1 cellular context compared by ENCODE assay signal in the genomic region with DNA sequence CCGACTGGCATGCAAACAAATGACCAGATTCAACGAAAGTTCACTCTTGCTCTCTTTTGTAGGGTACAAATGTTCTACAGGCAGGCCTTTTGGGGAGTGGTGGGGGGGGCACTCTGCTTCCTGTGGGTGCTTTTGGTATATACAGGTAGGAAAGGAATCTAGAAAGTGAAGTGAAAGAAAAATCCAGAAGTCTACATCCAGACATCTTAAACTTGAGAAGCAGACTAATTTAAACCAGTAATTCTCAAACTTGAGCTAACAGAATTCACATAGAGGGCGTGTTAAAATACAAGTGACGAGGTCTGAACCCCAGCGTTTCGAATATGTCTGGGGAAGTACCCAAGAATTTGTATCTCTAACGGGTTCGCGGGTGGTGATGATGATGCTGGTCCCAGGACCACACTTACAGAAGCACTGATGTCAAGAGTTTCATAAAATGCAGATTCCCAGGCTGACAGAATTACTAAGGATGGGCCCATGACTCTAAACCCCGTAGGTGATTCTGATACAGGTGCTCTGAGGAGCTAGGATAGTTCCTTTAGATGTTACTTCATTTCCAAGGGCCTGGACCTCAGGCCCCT.
TF ChIP-seq lines count a peak whose summit lies in the region.

No MANE protein-coding gene starts in this region.

TF ChIP-seq in GM12878, 131 proteins besides CTCF, POLR2A, EP300 and RAD21:
- TF ChIP-seq ZNF687 (IDR thresholded peaks at IDR 0.05) (no peak), MYB (IDR thresholded peaks at IDR 0.05; ENCODE audit: borderline replicate concordance, low read depth, low read length) (no peak), CREB1 (IDR thresholded peaks at IDR 0.05; ENCODE audit: low read depth) (no peak), ZNF622 (IDR thresholded peaks at IDR 0.05) (no peak), E2F8 (IDR thresholded peaks at IDR 0.05; ENCODE audit: low read depth, partially characterized antibody) (no peak), ZNF24 (IDR thresholded peaks at IDR 0.05) (no peak), RB1 (IDR thresholded peaks at IDR 0.05; ENCODE audit: borderline replicate concordance) (no peak), ZBTB11 (CRISPR knock-in tag; IDR thresholded peaks at IDR 0.05) (no peak), MEF2A (IDR thresholded peaks at IDR 0.05; ENCODE audit: insufficient read depth, low read depth, low read length) (no peak)
- TF ChIP-seq, protein P1, sequence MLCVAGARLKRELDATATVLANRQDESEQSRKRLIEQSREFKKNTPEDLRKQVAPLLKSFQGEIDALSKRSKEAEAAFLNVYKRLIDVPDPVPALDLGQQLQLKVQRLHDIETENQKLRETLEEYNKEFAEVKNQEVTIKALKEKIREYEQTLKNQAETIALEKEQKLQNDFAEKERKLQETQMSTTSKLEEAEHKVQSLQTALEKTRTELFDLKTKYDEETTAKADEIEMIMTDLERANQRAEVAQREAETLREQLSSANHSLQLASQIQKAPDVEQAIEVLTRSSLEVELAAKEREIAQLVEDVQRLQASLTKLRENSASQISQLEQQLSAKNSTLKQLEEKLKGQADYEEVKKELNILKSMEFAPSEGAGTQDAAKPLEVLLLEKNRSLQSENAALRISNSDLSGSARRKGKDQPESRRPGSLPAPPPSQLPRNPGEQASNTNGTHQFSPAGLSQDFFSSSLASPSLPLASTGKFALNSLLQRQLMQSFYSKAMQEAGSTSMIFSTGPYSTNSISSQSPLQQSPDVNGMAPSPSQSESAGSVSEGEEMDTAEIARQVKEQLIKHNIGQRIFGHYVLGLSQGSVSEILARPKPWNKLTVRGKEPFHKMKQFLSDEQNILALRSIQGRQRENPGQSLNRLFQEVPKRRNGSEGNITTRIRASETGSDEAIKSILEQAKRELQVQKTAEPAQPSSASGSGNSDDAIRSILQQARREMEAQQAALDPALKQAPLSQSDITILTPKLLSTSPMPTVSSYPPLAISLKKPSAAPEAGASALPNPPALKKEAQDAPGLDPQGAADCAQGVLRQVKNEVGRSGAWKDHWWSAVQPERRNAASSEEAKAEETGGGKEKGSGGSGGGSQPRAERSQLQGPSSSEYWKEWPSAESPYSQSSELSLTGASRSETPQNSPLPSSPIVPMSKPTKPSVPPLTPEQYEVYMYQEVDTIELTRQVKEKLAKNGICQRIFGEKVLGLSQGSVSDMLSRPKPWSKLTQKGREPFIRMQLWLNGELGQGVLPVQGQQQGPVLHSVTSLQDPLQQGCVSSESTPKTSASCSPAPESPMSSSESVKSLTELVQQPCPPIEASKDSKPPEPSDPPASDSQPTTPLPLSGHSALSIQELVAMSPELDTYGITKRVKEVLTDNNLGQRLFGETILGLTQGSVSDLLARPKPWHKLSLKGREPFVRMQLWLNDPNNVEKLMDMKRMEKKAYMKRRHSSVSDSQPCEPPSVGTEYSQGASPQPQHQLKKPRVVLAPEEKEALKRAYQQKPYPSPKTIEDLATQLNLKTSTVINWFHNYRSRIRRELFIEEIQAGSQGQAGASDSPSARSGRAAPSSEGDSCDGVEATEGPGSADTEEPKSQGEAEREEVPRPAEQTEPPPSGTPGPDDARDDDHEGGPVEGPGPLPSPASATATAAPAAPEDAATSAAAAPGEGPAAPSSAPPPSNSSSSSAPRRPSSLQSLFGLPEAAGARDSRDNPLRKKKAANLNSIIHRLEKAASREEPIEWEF (IDR thresholded peaks at IDR 0.05; ENCODE audit: insufficient replicate concordance, low read depth, low read length) = no peak
